Comparison of ENCODE assay signal across 8 cellular contexts in genomic region chr16:67326472-67327309, GRCh38. TPM values are rescaled to one million over a fixed set of nuclear protein-coding genes. Genes with fewer than 3 reads are reported as not detected.
DNase-seq lines count a peak whose midpoint lies in the region; ATAC-seq and TF ChIP-seq lines count a peak whose summit lies in the region.

Gene KCTD19, minus strand, starts transcription at chr16:67326741. Its CDS starts 34 bp downstream, at chr16:67326707.
A gene with protein sequence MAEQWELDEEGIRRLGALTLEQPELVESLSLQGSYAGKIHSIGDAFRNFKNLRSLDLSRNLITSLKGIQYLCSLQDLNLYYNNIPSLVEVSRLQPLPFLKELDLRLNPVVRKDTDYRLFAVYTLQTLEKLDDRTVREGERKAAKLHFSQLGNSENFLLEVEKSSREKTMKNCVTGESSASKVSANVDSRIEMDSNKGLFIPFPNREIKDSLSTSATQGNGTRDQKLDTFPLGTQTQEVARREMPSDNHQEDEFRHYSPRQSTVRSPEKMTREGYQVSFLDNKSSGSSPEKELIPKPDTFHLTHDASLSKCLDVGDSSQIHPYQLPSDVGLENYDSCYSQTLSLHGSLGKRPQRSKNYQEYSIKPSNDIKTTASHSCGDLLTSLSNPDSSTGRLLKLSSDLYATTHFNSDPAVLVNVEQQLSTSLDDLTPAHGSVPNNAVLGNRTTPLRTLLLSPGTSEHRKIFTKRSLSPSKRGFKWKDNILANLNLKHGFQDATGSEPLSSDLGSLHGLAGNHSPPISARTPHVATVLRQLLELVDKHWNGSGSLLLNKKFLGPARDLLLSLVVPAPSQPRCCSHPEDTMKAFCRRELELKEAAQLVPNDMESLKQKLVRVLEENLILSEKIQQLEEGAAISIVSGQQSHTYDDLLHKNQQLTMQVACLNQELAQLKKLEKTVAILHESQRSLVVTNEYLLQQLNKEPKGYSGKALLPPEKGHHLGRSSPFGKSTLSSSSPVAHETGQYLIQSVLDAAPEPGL (plus strand): TSS chr16:67326815. CDS start chr16:67326863, 48 bp downstream.

- no peak for TF ChIP-seq POLR2A in sigmoid colon (IDR thresholded peaks at IDR 0.05)

- in situ Hi-C loops in HAP-1 (cut with MboI; ENCODE audit: low sequenced_read_pairs): no loop called here

- H3K4me3 ChIP-seq in AG09309 (ENCODE audit: control insufficient read depth, low read depth, low read length) (peak within 1 kb of the TSS; percentile 34), HAP-1 (peak within 1 kb of the TSS; percentile 53), SU-DHL-6 (ENCODE audit: insufficient read depth, low read length, poor library complexity, severe bottlenecking) (peak within 1 kb of the TSS; percentile 17), iPS DF 6.9 (ENCODE audit: low read length) (peak within 1 kb of the TSS; percentile 47; the same call in 1 of the 2 replicates), sigmoid colon (peak within 1 kb of the TSS in 3 of 4 donors; percentile 36 to 50 (median 48))

- no peaks in the 10 kb centered on the region for H3F3A ChIP-seq in SU-DHL-6 (ENCODE audit: insufficient read depth)

- H3K27ac ChIP-seq in SU-DHL-6 (ENCODE audit: low read depth, low read length) (no peak within 1 kb of the TSS), iPS DF 6.9 (ENCODE audit: low read length) (no peak within 1 kb of the TSS), sigmoid colon (no peak within 1 kb of the TSS)

- no peak for ATAC-seq in HG02840 (IDR thresholded peaks at IDR 0.05; ENCODE audit: low FRiP score, unreplicated experiment)

- H3K9me3 ChIP-seq in HAP-1 (no peaks in the 10 kb centered on the region), SU-DHL-6 (ENCODE audit: insufficient read depth, low read length) (no peaks in the 10 kb centered on the region), iPS DF 6.9 (ENCODE audit: control insufficient read depth, insufficient read depth, low read length) (no peaks in the 10 kb centered on the region), sigmoid colon (no peaks in the 10 kb centered on the region)

- H3K4me2 ChIP-seq in SU-DHL-6 (ENCODE audit: low read depth, low read length, poor library complexity, severe bottlenecking): peak within 1 kb of the TSS; percentile 40

- H3K9me2 ChIP-seq in SU-DHL-6 (replicated peaks; ENCODE audit: insufficient read depth, low read length): no peaks in the 10 kb centered on the region

- peak; percentile 40 for TF ChIP-seq CTCF in AG09309 (IDR thresholded peaks at IDR 0.05; ENCODE audit: control insufficient read depth, insufficient read depth, low read depth, low read length, missing control alignments)
- TF ChIP-seq CTCF in SU-DHL-6 (IDR thresholded peaks at IDR 0.05; ENCODE audit: insufficient read depth, low read length, poor library complexity, severe bottlenecking): peak; percentile 38
- peak in 1 of 4 experiments; percentile 13 for TF ChIP-seq CTCF in sigmoid colon (IDR thresholded peaks at IDR 0.05)

- no peaks in the 10 kb centered on the region for H3K36me3 ChIP-seq in HAP-1 (replicated peaks)
- no peaks in the 10 kb centered on the region for H3K36me3 ChIP-seq in SU-DHL-6 (ENCODE audit: low read length)
- no peaks in the 10 kb centered on the region for H3K36me3 ChIP-seq in iPS DF 6.9 (ENCODE audit: control insufficient read depth, insufficient read depth, low read length)
- no peaks in the 10 kb centered on the region for H3K36me3 ChIP-seq in sigmoid colon

- no peaks in the 10 kb centered on the region for H4K20me1 ChIP-seq in SU-DHL-6 (ENCODE audit: low read depth, low read length)

- intact Hi-C loops in sigmoid colon (cut with DNase I): no loop called here

- peaks cover 3% of the 10 kb centered on the region for H3K27me3 ChIP-seq in HAP-1 (ENCODE audit: low read depth)
- H3K27me3 ChIP-seq in SU-DHL-6 (ENCODE audit: low read length): no peaks in the 10 kb centered on the region
- H3K27me3 ChIP-seq in iPS DF 6.9 (ENCODE audit: control insufficient read depth, insufficient read depth, low read length): 0 out of 2 replicates have a peak, but pooled peaks cover 2% of the 10 kb centered on the region
- peaks cover 0 to 55% (median 18%) of the 10 kb centered on the region in 3 donors for H3K27me3 ChIP-seq in sigmoid colon

- no peak for DNase-seq in AG09309 (ENCODE audit: low read depth)
- DNase-seq in HAP-1 (ENCODE audit: low spot score in 2 of 2): peak; percentile 78 to 98
- DNase-seq in amniotic epithelial cell (ENCODE audit: low read depth): peak; percentile 20
- peak; percentile 81 for DNase-seq in iPS DF 6.9 (ENCODE audit: low read depth, low spot score)
- DNase-seq in sigmoid colon: peak; percentile 74
- no peak for DNase-seq in inferior parietal cortex (ENCODE audit: extremely low spot score)

- H2AFZ ChIP-seq in SU-DHL-6 (ENCODE audit: low read depth, low read length, severe bottlenecking): no peak within 1 kb of the TSS

- WGBS in iPS DF 6.9 (ENCODE audit: insufficient coverage, insufficient read length): no CpG with 5 or more reads among the region's 61 CpGs
- WGBS in sigmoid colon, 2 donors: 8 to 10% methylated on average over 61 of the region's 61 CpGs

- H3K4me1 ChIP-seq in HAP-1 (no peaks in the 10 kb centered on the region; the same call in 1 of the 2 replicates), iPS DF 6.9 (ENCODE audit: control insufficient read depth, insufficient read depth, low read length) (no peaks in the 10 kb centered on the region), sigmoid colon (peaks cover 0 to 13% (median 9%) of the 10 kb centered on the region in 4 donors)

- H3K9ac ChIP-seq in SU-DHL-6 (ENCODE audit: low read length): no peak within 1 kb of the TSS

- no peak for TF ChIP-seq EP300 in sigmoid colon (IDR thresholded peaks at IDR 0.05)

- H3K79me2 ChIP-seq in SU-DHL-6 (ENCODE audit: insufficient read depth, low read length): no peaks in the 10 kb centered on the region

RNA-seq across cellular contexts. Expression of gene KCTD19, which starts in this region (rescaled TPM):
- under 1 TPM in 1 of 4 donors, not detected in 3; under 0.01 TPM for total RNA-seq in sigmoid colon
- polyA plus RNA-seq in sigmoid colon: under 1 TPM in 1 of 3 donors, not detected in 2; 0.04 TPM

RNA-seq across cellular contexts. Expression of the second gene that starts in this region (rescaled TPM):
- under 1 TPM in 1 of 4 donors, not detected in 3; 0.55 TPM for total RNA-seq in sigmoid colon
- under 1 TPM in 1 of 3 donors, not detected in 2; 0.74 TPM for polyA plus RNA-seq in sigmoid colon

Comparison
In these comparisons a context has a peak if more than half of its experiments do, and no peak if none do; other contexts are left out.
1. Peak in DNase-seq and H3K4me3 ChIP-seq in sigmoid colon; RNA of the genes that start here not detected or under 1 TPM.
2. DNase-seq: peak in HAP-1 (2 of 2), amniotic epithelial cell (single experiment) and iPS DF 6.9 (single experiment); none in AG09309 (single experiment) and inferior parietal cortex (single experiment).
3. Peak in every context shown above with its lines, with median percentiles within 50 percentile points of each other: H3K4me3 ChIP-seq.